8 cellular contexts compared by ENCODE assay signal in genomic region chr19:18416778-18417249, GRCh38. TPM values are rescaled to one million over a fixed set of nuclear protein-coding genes. Genes with fewer than 3 reads are reported as not detected.
A peak's percentile ranks its signal among the peaks of the same experiment; 100 is the strongest.
DNase-seq lines count a peak whose midpoint lies in the region; ATAC-seq and TF ChIP-seq lines count a peak whose summit lies in the region.

No MANE protein-coding gene starts in this region.

- TF ChIP-seq CTCF in retinal pigment epithelial cell (conservative IDR thresholded peaks at IDR 0.05; ENCODE audit: low read depth, low read length) = no peak

- H3K4me3 ChIP-seq in iPS DF 6.9 (ENCODE audit: low read length) (peak overlapping the region; percentile 29; the same call in 1 of the 2 replicates), retinal pigment epithelial cell (ENCODE audit: low read length) (peak overlapping the region; percentile 28)

- peaks cover 2% of the 10 kb centered on the region; the same call in 1 of the 2 replicates for H3K27me3 ChIP-seq in iPS DF 6.9 (ENCODE audit: control insufficient read depth, insufficient read depth, low read length)

- H3K27ac ChIP-seq in iPS DF 6.9 (ENCODE audit: low read length) = no peak overlapping the region

- peak; percentile 93 for DNase-seq in Daoy (ENCODE audit: low read depth)
- DNase-seq in NCI-H1417 treated with DMSO at 0.1 percent for 48 hours (lab: John Stamatoyannopoulos, UW) = peak; percentile 65
- peak; percentile 59 to 71 (median 65) for DNase-seq in T-helper 1 cell
- peak; percentile 58 for DNase-seq in brain pericyte (ENCODE audit: low read depth, low spot score)
- DNase-seq in iPS DF 6.9 (ENCODE audit: low read depth, low spot score) = no peak
- DNase-seq in retinal pigment epithelial cell (ENCODE audit: low read depth) = no peak

- H3K9me3 ChIP-seq in iPS DF 6.9 (ENCODE audit: control insufficient read depth, insufficient read depth, low read length) = no peaks in the 10 kb centered on the region

- H3K4me1 ChIP-seq in iPS DF 6.9 (ENCODE audit: control insufficient read depth, insufficient read depth, low read length) = peaks cover 10% of the 10 kb centered on the region

- ATAC-seq in HG03135 (IDR thresholded peaks at IDR 0.05; ENCODE audit: unreplicated experiment) (no peak), GM19397 (IDR thresholded peaks at IDR 0.05; ENCODE audit: unreplicated experiment) (no peak)

- no CpG with 5 or more reads among the region's 44 CpGs for WGBS in iPS DF 6.9 (ENCODE audit: insufficient coverage, insufficient read length)

- no peaks in the 10 kb centered on the region for H3K36me3 ChIP-seq in iPS DF 6.9 (ENCODE audit: control insufficient read depth, insufficient read depth, low read length)

RNA-seq across cellular contexts. Expression of gene SSBP4, which starts 2.4 kb away (rescaled TPM):
- 57.4 and 73.6 TPM in 2 replicates for total RNA-seq in Daoy (2014; rRNA removed; shearing (Covaris generic))

RNA-seq across cellular contexts. Expression of gene LRRC25, which starts 19.4 kb away (rescaled TPM):
- not detected in 2 replicates for total RNA-seq in Daoy (2014; rRNA removed; shearing (Covaris generic))

RNA-seq across cellular contexts. Expression of gene ISYNA1, which starts 21.1 kb away (rescaled TPM):
- total RNA-seq in Daoy (2014; rRNA removed; shearing (Covaris generic)) = 7.0 and 7.4 TPM in 2 replicates

RNA-seq across cellular contexts. Expression of gene GDF15, which starts 30.9 kb away (rescaled TPM):
- total RNA-seq in Daoy (2014; rRNA removed; shearing (Covaris generic)) = 5.1 and 7.3 TPM in 2 replicates

Comparison
In these comparisons a context has a peak if more than half of its experiments do, and no peak if none do; other contexts are left out.
1. DNase-seq: peak in Daoy (single experiment), NCI-H1417 treated with DMSO at 0.1 percent for 48 hours (single experiment), T-helper 1 cell (5 of 5) and brain pericyte (single experiment); none in iPS DF 6.9 (single experiment) and retinal pigment epithelial cell (single experiment).